ENCODE assay signal across 17 cellular contexts in genomic region chr17:82957961-82958491, GRCh38.
A peak's percentile ranks its signal among the peaks of the same experiment; 100 is the strongest.
DNase-seq lines count a peak whose midpoint lies in the region; ATAC-seq, FAIRE-seq and TF ChIP-seq lines count a peak whose summit lies in the region.
"Had no signal": no experiment of that assay in that cellular context is flagged by ENCODE, and none has a peak within 500 bp of the region (broad histone marks: within the 10 kb centered on the region; RNA-seq: fewer than 3 reads in every experiment).

No MANE protein-coding gene starts in this region.

- no peak overlapping the region for H3K23ac ChIP-seq in IMR-90 (ENCODE audit: low read depth, low read length)

- H2AK5ac ChIP-seq in IMR-90 (ENCODE audit: low read depth, low read length) = no peak overlapping the region

- intact Hi-C loops in IMR-90 (cut with micrococcal nuclease) (no loop called here), HepG2 (cut with micrococcal nuclease; ENCODE audit: unreplicated experiment) (no loop called here), spleen (cut with DNase I; ENCODE audit: low total_unique reads) (no loop called here)

- no peaks in the 10 kb centered on the region for H3K4me1 ChIP-seq in IMR-90 (ENCODE audit: control insufficient read depth, insufficient read depth, low read length)
- no peaks in the 10 kb centered on the region for H3K4me1 ChIP-seq in HepG2 (ENCODE audit: insufficient read depth, low read length)
- H3K4me1 ChIP-seq in spleen = peaks cover 0 to 7% (median 4%) of the 10 kb centered on the region in 6 donors

- in situ Hi-C loops in IMR-90 (cut with MboI; ENCODE audit: low sequenced_read_pairs) (no loop called here), HepG2 (cut with HindIII; ENCODE audit: extremely low pct_ligation_motif_present, low pct_unique_long_range_greater_than_20kb) (no loop called here)

- no peak overlapping the region for H2BK20ac ChIP-seq in IMR-90 (ENCODE audit: low read depth, low read length)

- peaks cover 32% of the 10 kb centered on the region for H3K36me3 Mint-ChIP-seq in activated naive CD4-positive, alpha-beta T cell treated with anti-CD3 and anti-CD28 coated beads, Interleukin-2, amount 10 ng/mL, durations not matched to agents 7 days and 5 days

- dilution Hi-C loops in IMR-90 (cut with HindIII; ENCODE audit: low sequenced_read_pairs, unreplicated experiment) = no loop called here

- CTCF ChIA-PET in IMR-90 (lab: Yijun Ruan, JAX) = no interaction called here
- CTCF ChIA-PET in HepG2 (lab: Yijun Ruan, JAX; ENCODE audit: low intra/inter-chr PET ratio, low total read pairs) = no interaction called here
- CTCF ChIA-PET in activated naive CD4-positive, alpha-beta T cell treated with anti-CD3 and anti-CD28 coated beads, Interleukin-2, amount 10 ng/mL, durations not matched to agents 7 days and 5 days (lab: Charles Lee) = no interaction called here

- no peak overlapping the region for H3K27ac Mint-ChIP-seq in activated naive CD4-positive, alpha-beta T cell treated with anti-CD3 and anti-CD28 coated beads, Interleukin-2, amount 10 ng/mL, durations not matched to agents 7 days and 5 days
- H3K27ac Mint-ChIP-seq: CD8-positive, alpha-beta memory T cell had no signal

- no peak overlapping the region for H4K5ac ChIP-seq in IMR-90 (ENCODE audit: low read depth, low read length)

- peaks cover 5% of the 10 kb centered on the region for H3K36me3 ChIP-seq in IMR-90 (ENCODE audit: control insufficient read depth, insufficient read depth, low read length)
- peaks cover 0 to 4% of the 10 kb centered on the region in 2 experiments; a peak in 2 of 5 replicates for H3K36me3 ChIP-seq in HepG2 (replicated peaks in 1 of 2; ENCODE audit: control insufficient read depth in 1 of 2, insufficient read depth in 2 of 2, low read length in 2 of 2)
- peaks cover 0 to 49% (median 6%) of the 10 kb centered on the region in 6 donors for H3K36me3 ChIP-seq in spleen

- H3K4me1 Mint-ChIP-seq in activated naive CD4-positive, alpha-beta T cell treated with anti-CD3 and anti-CD28 coated beads, Interleukin-2, amount 10 ng/mL, durations not matched to agents 7 days and 5 days = peaks cover 4% of the 10 kb centered on the region
- H3K4me1 Mint-ChIP-seq: CD8-positive, alpha-beta memory T cell had no signal

- no peak overlapping the region for H3K18ac ChIP-seq in IMR-90 (ENCODE audit: low read depth, low read length)

- no peak overlapping the region for H3K4ac ChIP-seq in IMR-90 (ENCODE audit: low read depth, low read length)

- H4K91ac ChIP-seq in IMR-90 (ENCODE audit: insufficient read depth, low read depth, low read length) = no peak overlapping the region

- H3K56ac ChIP-seq in IMR-90 (ENCODE audit: extremely low read depth, insufficient read depth, low read length) = no peak overlapping the region

- BruUV-seq in IMR-90 (replicated peaks; lab: Mats Ljungman, UMichigan) (no TSS peak), HepG2 (replicated peaks; lab: Mats Ljungman, UMichigan) (no TSS peak)

- TF ChIP-seq RAD21 in IMR-90 (IDR thresholded peaks at IDR 0.05; ENCODE audit: low read length) (no peak), HepG2 (CRISPR knock-in tag; IDR thresholded peaks at IDR 0.05) (no peak)

- POLR2A ChIA-PET in IMR-90 (lab: Charles Lee; ENCODE audit: unreplicated experiment) = no interaction called here
- POLR2A ChIA-PET in HepG2 (lab: Yijun Ruan, JAX) = no interaction called here

- no peak overlapping the region for H3K14ac ChIP-seq in IMR-90 (replicated peaks; ENCODE audit: low read depth, low read length)

- no peak for FAIRE-seq in HepG2 (lab: Jason Lieb, UNC)
- FAIRE-seq: H1 had no signal

- H2BK15ac ChIP-seq in IMR-90 (ENCODE audit: low read depth, low read length) = no peak overlapping the region

- H4K20me1 ChIP-seq in IMR-90 (ENCODE audit: insufficient read depth, low read length) (no peaks in the 10 kb centered on the region), HepG2 (ENCODE audit: insufficient read depth, low read length) (no peaks in the 10 kb centered on the region)
- H4K20me1 ChIP-seq: BLaER1 had no signal

- no peak overlapping the region for H4K8ac ChIP-seq in IMR-90 (ENCODE audit: low read depth in 2 of 2, low read length in 2 of 2)

- TF ChIP-seq EP300 in HepG2 (IDR thresholded peaks at IDR 0.05; ENCODE audit: low read depth in 2 of 2, low read length in 2 of 2) (no peak), HepG2 (CRISPR knock-in tag; IDR thresholded peaks at IDR 0.05; ENCODE audit: borderline replicate concordance) (no peak)

- peaks cover 4% of the 10 kb centered on the region for H3K9me1 ChIP-seq in IMR-90 (ENCODE audit: insufficient read depth, low read length)

- H3K9ac ChIP-seq in IMR-90 (ENCODE audit: low read depth, low read length) (no peak overlapping the region), HepG2 (ENCODE audit: insufficient read depth, low read depth, low read length) (no peak overlapping the region)
- H3K9ac ChIP-seq: BLaER1 had no signal

- H3K4me3 ChIP-seq in IMR-90 (ENCODE audit: insufficient read depth, low read depth, low read length) (no peak overlapping the region), HepG2 (replicated peaks in 1 of 3; ENCODE audit: insufficient read depth in 1 of 3, low read depth in 2 of 3, low read length in 3 of 3) (no peak overlapping the region), spleen (no peak overlapping the region)
- H3K4me3 ChIP-seq: BLaER1 had no signal

- peaks cover 27% of the 10 kb centered on the region for H3K9me3 Mint-ChIP-seq in activated naive CD4-positive, alpha-beta T cell treated with anti-CD3 and anti-CD28 coated beads, Interleukin-2, amount 10 ng/mL, durations not matched to agents 7 days and 5 days

- H2BK5ac ChIP-seq in IMR-90 (ENCODE audit: low read depth, low read length, poor library complexity, severe bottlenecking) = no peak overlapping the region

- H3K4me2 ChIP-seq in IMR-90 (ENCODE audit: low read depth, low read length) (no peak overlapping the region), HepG2 (ENCODE audit: low read depth, low read length) (no peak overlapping the region)
- H3K4me2 ChIP-seq: BLaER1 had no signal

- no peaks in the 10 kb centered on the region for H3K79me1 ChIP-seq in IMR-90 (ENCODE audit: low read depth in 1 of 2, low read length in 2 of 2)

- no peaks in the 10 kb centered on the region for H3K27me3 Mint-ChIP-seq in activated naive CD4-positive, alpha-beta T cell treated with anti-CD3 and anti-CD28 coated beads, Interleukin-2, amount 10 ng/mL, durations not matched to agents 7 days and 5 days
- H3K27me3 Mint-ChIP-seq: CD8-positive, alpha-beta memory T cell had no signal

- WGBS in IMR-90 (ENCODE audit: extremely low coverage in 2 of 2, insufficient read length in 1 of 2), 2 experiments = 83% methylated on average over 10 of the region's 26 CpGs; no CpG with 5 or more reads in 1 of the 2 experiments
- whole genome bisulfite sequencing in HepG2 (ENCODE audit: low lambda C conversion rate) = 93% methylated on average over 19 of the region's 26 CpGs
- WGBS in spleen, 5 donors = 91 to 94% (median 93%) methylated on average over 18 to 26 of the region's 26 CpGs

- H2AK9ac ChIP-seq in IMR-90 (replicated peaks; ENCODE audit: low read depth, low read length, poor library complexity) = peak overlapping the region; percentile 55

- ATAC-seq in IMR-90 (ENCODE audit: low read depth) (no peak), HepG2 (peak; percentile 9; the same call in 2 of the 3 replicates)

- H3K9me3 ChIP-seq in IMR-90 (ENCODE audit: control insufficient read depth, insufficient read depth, low read length) (peaks cover 4% of the 10 kb centered on the region; the same call in 1 of the 2 replicates), HepG2 (ENCODE audit: low read length) (no peaks in the 10 kb centered on the region), spleen (peaks cover 0 to 36% (median 31%) of the 10 kb centered on the region in 8 donors)

- peak; percentile 11 for DNase-seq in activated CD8-positive, alpha-beta memory T cell treated with anti-CD3 and anti-CD28 coated beads, Interleukin-2, amount 50 U/mL, for 4 hours
- DNase-seq in activated CD8-positive, alpha-beta memory T cell treated with anti-CD3 and anti-CD28 coated beads for 24 hours = no peak
- DNase-seq in IMR-90 (no peak), HepG2 (ENCODE audit: low spot score) (no peak), spleen (peak; percentile 51), germinal center (ENCODE audit: low spot score) (no peak), SHP77 treated with DMSO at 0.1 percent for 48 hours (lab: John Stamatoyannopoulos, UW) (no peak)
- no peak for DNase-seq in activated naive CD4-positive, alpha-beta T cell treated with anti-CD3 and anti-CD28 coated beads, Interleukin-2, amount 10 ng/mL, durations not matched to agents 7 days and 5 days
- DNase-seq: 8988T, KBM-7, NCI-H1092, NCI-H345, NCI-H69 had no signal

- TF ChIP-seq POLR2A in IMR-90 (IDR thresholded peaks at IDR 0.05; ENCODE audit: low read depth, low read length) = no peak
- TF ChIP-seq POLR2A in HepG2 (IDR thresholded peaks at IDR 0.05; ENCODE audit: insufficient read depth in 1 of 2, low read depth in 2 of 2, low read length in 2 of 2) = no peak
- no peak for TF ChIP-seq POLR2A in spleen (IDR thresholded peaks at IDR 0.05)

- H3K4me3 Mint-ChIP-seq in activated naive CD4-positive, alpha-beta T cell treated with anti-CD3 and anti-CD28 coated beads, Interleukin-2, amount 10 ng/mL, durations not matched to agents 7 days and 5 days = no peak overlapping the region

- TF ChIP-seq CTCF in IMR-90 (conservative IDR thresholded peaks at IDR 0.05; ENCODE audit: low read depth, low read length) = no peak
- TF ChIP-seq CTCF in HepG2 (CRISPR knock-in tag; IDR thresholded peaks at IDR 0.05) = no peak
- no peak for TF ChIP-seq CTCF in spleen (IDR thresholded peaks at IDR 0.05 in 8 of 11, conservative IDR thresholded peaks at IDR 0.05 in 3 of 11)

- H3K27ac ChIP-seq in IMR-90 (ENCODE audit: insufficient read depth, low read length) = no peak overlapping the region
- H3K27ac ChIP-seq in HepG2 (ENCODE audit: extremely low read length, insufficient read depth, low read length) = no peak overlapping the region
- H3K27ac ChIP-seq in spleen = no peak overlapping the region
- H3K27ac ChIP-seq: BLaER1, HL-60 had no signal

- H3K27me3 ChIP-seq in IMR-90 (ENCODE audit: control insufficient read depth, insufficient read depth, low read length) (no peaks in the 10 kb centered on the region), HepG2 (ENCODE audit: control insufficient read depth in 1 of 2, insufficient read depth in 2 of 2, low read length in 2 of 2) (no peaks in the 10 kb centered on the region), spleen (replicated peaks in 1 of 7) (no peaks in the 10 kb centered on the region)

- no peak overlapping the region for H2BK120ac ChIP-seq in IMR-90 (ENCODE audit: low read depth, low read length)

- H2AFZ ChIP-seq in IMR-90 (replicated peaks; ENCODE audit: low read length, poor library complexity) = no peak overlapping the region
- no peak overlapping the region for H2AFZ ChIP-seq in HepG2 (ENCODE audit: low read length)

- no peaks in the 10 kb centered on the region for H3K79me2 ChIP-seq in HepG2 (ENCODE audit: insufficient read depth, low read length)

TF ChIP-seq in IMR-90, 13 proteins besides CTCF, POLR2A, EP300 and RAD21 (continues in another document):
- TF ChIP-seq MAFK (IDR thresholded peaks at IDR 0.05; ENCODE audit: low read depth, low read length) (no peak), FOS (IDR thresholded peaks at IDR 0.05; ENCODE audit: low read depth, low read length) (no peak)

TF ChIP-seq in HepG2, 621 proteins besides CTCF, POLR2A, EP300 and RAD21:
- TF ChIP-seq ZNF224 (CRISPR knock-in tag; IDR thresholded peaks at IDR 0.05) = no peak
- TF ChIP-seq AGO2 (optimal IDR thresholded peaks at IDR 0.05; ENCODE audit: low read depth, low read length) = peak; percentile 47

Comparison
In these comparisons a context has a peak if more than half of its experiments do, and no peak if none do; other contexts are left out.
1. DNase-seq: peak in activated CD8-positive, alpha-beta memory T cell treated with anti-CD3 and anti-CD28 coated beads, Interleukin-2, amount 50 U/mL, for 4 hours (single experiment) and spleen (single experiment); none in activated CD8-positive, alpha-beta memory T cell treated with anti-CD3 and anti-CD28 coated beads for 24 hours (single experiment), IMR-90 (single experiment), HepG2 (single experiment), activated naive CD4-positive, alpha-beta T cell treated with anti-CD3 and anti-CD28 coated beads, Interleukin-2, amount 10 ng/mL, durations not matched to agents 7 days and 5 days (single experiment), germinal center (single experiment) and SHP77 treated with DMSO at 0.1 percent for 48 hours (single experiment).